In the genomic region with DNA sequence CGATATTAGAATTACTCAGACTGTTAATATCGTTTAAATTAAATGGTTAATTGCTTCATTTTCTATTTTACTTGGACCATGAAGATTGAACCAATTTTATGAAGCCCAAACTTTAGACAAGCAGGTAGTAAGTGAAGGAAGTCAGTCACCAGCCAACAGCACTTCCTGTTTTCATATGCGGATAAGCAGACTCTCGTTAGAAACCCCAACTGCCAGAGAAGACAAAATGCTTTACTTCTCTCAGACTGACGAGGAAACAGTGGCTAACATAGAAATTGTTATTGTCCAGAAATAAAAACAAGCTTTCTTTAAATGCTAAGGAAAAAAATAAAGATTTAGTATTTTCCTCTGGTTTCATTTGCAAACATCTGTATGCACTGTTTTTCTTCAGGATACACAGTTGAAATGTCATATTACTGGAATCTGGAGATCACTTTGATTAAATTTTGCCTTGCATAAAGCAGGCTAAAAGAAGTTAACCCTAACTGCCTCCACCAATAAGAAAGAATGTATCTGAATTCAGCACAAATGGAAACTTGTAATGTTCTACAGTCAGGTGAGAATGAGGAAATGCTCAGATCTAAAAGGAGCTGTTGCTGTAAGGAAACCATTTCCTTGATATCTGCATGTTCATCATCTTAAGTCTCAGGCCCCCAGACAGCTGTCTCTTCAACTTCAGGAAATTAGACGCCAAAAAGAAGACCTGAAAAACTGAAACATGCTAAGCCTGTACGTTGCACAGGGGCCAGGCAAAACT, we compare ENCODE assay signal across 8 cellular contexts.
DNase-seq lines count a peak whose midpoint lies in the region; ATAC-seq and TF ChIP-seq lines count a peak whose summit lies in the region.

No MANE protein-coding gene starts in this region.

- no peaks in the 10 kb centered on the region for H3K27me3 Mint-ChIP-seq in T-helper 17 cell

- CTCF ChIA-PET in HEK293T (lab: Yijun Ruan, JAX) = interaction anchor here (0.6 kb wide), 1 partner anchor 439 kb away, joined by 3 read pairs; no protein-coding TSS in a partner anchor

- no peaks in the 10 kb centered on the region for H3K36me3 Mint-ChIP-seq in T-helper 17 cell (ENCODE audit: low read depth)

- no peak for TF ChIP-seq POLR2A in prostate gland (IDR thresholded peaks at IDR 0.05)

- ATAC-seq in GM18907 (IDR thresholded peaks at IDR 0.05; ENCODE audit: unreplicated experiment) = peak; percentile 58
- ATAC-seq in HG02885 (IDR thresholded peaks at IDR 0.05; ENCODE audit: poor library complexity, unreplicated experiment) = peak; percentile 77
- ATAC-seq in T-helper 17 cell = peak; percentile 88

- H3K36me3 ChIP-seq in prostate gland = no peaks in the 10 kb centered on the region

- peak overlapping the region; percentile 81 for H3K4me3 Mint-ChIP-seq in T-helper 17 cell

- H3K27ac ChIP-seq in prostate gland = no peak overlapping the region

- peaks cover 18% of the 10 kb centered on the region for H3K4me1 Mint-ChIP-seq in T-helper 17 cell

- no peaks in the 10 kb centered on the region for H3K27me3 ChIP-seq in prostate gland (replicated peaks; ENCODE audit: insufficient read depth)

- intact Hi-C loops in prostate gland (cut with DNase I) = no loop called here

- 70% methylated on average over 7 of the region's 7 CpGs for WGBS in prostate gland

- no peaks in the 10 kb centered on the region for H3K4me1 ChIP-seq in prostate gland (replicated peaks)

- H3K27ac Mint-ChIP-seq in T-helper 17 cell = peak overlapping the region; percentile 96

- DNase-seq in T-helper 17 cell = no peak
- DNase-seq in pons (ENCODE audit: low spot score) = peak; percentile 62
- DNase-seq in mesenteric fat pad (ENCODE audit: low spot score) = no peak
- no peak for DNase-seq in prostate gland (ENCODE audit: low spot score)
- DNase-seq in activated effector memory CD4-positive, alpha-beta T cell treated with Interleukin-2 at 50 U/mL for 16 hours = no peak
- DNase-seq in HEK293T (ENCODE audit: extremely low spot score) = no peak

- H3K9me3 ChIP-seq in T-helper 17 cell (ENCODE audit: control insufficient read depth, low read length, poor library complexity, severe bottlenecking) (no peaks in the 10 kb centered on the region), prostate gland (no peaks in the 10 kb centered on the region)

- POLR2A ChIA-PET in HEK293T (lab: Yijun Ruan, JAX) = no interaction called here

- H3K4me3 ChIP-seq in prostate gland = no peak overlapping the region

- TF ChIP-seq CTCF in prostate gland (IDR thresholded peaks at IDR 0.05) = no peak

TF ChIP-seq in HEK293T, 16 proteins besides CTCF, POLR2A, EP300 and RAD21:
- TF ChIP-seq ZNF384 (IDR thresholded peaks at IDR 0.05) (no peak), FOXK2 (IDR thresholded peaks at IDR 0.05) (no peak), SP1 (IDR thresholded peaks at IDR 0.05) (no peak), LEF1 (IDR thresholded peaks at IDR 0.05; ENCODE audit: borderline replicate concordance) (no peak)
